Comparison of ENCODE assay signal across 20 cellular contexts in the genomic region with DNA sequence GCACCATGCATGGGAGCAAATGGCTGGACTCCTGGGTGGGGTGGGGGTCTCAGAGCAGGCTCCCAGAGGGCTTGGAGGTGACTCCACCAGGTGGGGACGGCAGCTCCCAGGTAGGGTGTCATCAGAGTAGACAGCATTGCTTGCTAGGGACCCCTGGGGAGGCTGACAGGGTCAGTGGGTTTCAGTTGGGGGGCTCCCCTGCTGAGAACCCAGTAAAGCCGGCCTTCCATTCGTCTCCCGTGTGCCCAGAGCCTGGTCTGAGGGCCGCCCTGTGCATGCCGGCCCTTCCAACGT. TPM values are rescaled to one million over a fixed set of nuclear protein-coding genes. Genes with fewer than 3 reads are reported as not detected.
DNase-seq lines count a peak whose midpoint lies in the region; ATAC-seq and TF ChIP-seq lines count a peak whose summit lies in the region.
"Had no signal": no experiment of that assay in that cellular context is flagged by ENCODE, and none has a peak within 500 bp of the region (broad histone marks: within the 10 kb centered on the region; RNA-seq: fewer than 3 reads in every experiment).

No MANE protein-coding gene starts in this region.

- CTCF ChIA-PET in CD8-positive, alpha-beta memory T cell (lab: Charles Lee): interaction anchor here (0.9 to 1.3 kb wide), 2 partner anchors 20 to 22 kb away, joined by 4 to 5 read pairs; no protein-coding TSS in a partner anchor

- TF ChIP-seq POLR2A in esophagus squamous epithelium (IDR thresholded peaks at IDR 0.05): no peak

- POLR2A ChIA-PET in CD8-positive, alpha-beta memory T cell (lab: Charles Lee): interaction anchor here (0.7 to 1.1 kb wide), 2 partner anchors 12 to 20 kb away, joined by 3 read pairs; no protein-coding TSS in a partner anchor

- peaks cover 37% of the 10 kb centered on the region for H3K36me3 ChIP-seq in CD8-positive, alpha-beta memory T cell (ENCODE audit: insufficient read depth, low read length)
- H3K36me3 ChIP-seq in esophagus squamous epithelium: peaks cover 16 to 42% (median 20%) of the 10 kb centered on the region in 3 donors

- no peak for DNase-seq in CD8-positive, alpha-beta memory T cell
- DNase-seq in HuH-7 (ENCODE audit: low spot score) (peak; percentile 7), esophagus squamous epithelium (lab: John Stamatoyannopoulos, UW) (no peak), substantia nigra (lab: John Stamatoyannopoulos, UW) (no peak), HCEC 1CT (no peak), NCI-H1417 treated with DMSO at 0.1 percent for 48 hours (lab: John Stamatoyannopoulos, UW) (no peak), G401 (ENCODE audit: low spot score) (no peak)
- DNase-seq: ACHN, Caco-2, GF-D8, MV-4-11, NCI-H1930, NCI-H226, NCI-H526, PC-9, SW 1271, T-helper 2 cell had no signal

- H3K4me3 ChIP-seq in CD8-positive, alpha-beta memory T cell (ENCODE audit: low read length): no peak overlapping the region
- H3K4me3 ChIP-seq in esophagus squamous epithelium: no peak overlapping the region
- H3K4me3 ChIP-seq: GM23338, PC-9, SJSA1 had no signal

- no peak for TF ChIP-seq CTCF in esophagus squamous epithelium (IDR thresholded peaks at IDR 0.05)

- no peaks in the 10 kb centered on the region for H3K27me3 ChIP-seq in CD8-positive, alpha-beta memory T cell (ENCODE audit: insufficient read depth, low read length, poor library complexity, severe bottlenecking)
- H3K27me3 ChIP-seq in esophagus squamous epithelium: no peaks in the 10 kb centered on the region
- H3K27me3 ChIP-seq: SJSA1 had no signal

- H3K4me1 ChIP-seq in CD8-positive, alpha-beta memory T cell (ENCODE audit: insufficient read depth, low read length): peaks cover 52% of the 10 kb centered on the region
- H3K4me1 ChIP-seq in esophagus squamous epithelium: peaks cover 59 to 94% (median 65%) of the 10 kb centered on the region in 3 donors

- H3K4me3 Mint-ChIP-seq in CD8-positive, alpha-beta memory T cell: peak overlapping the region in 1 of 7 donors; percentile 61
- H3K4me3 Mint-ChIP-seq: GM23338 had no signal

- intact Hi-C loops in esophagus squamous epithelium (cut with DNase I): no loop called here

- ATAC-seq in GM21737 (IDR thresholded peaks at IDR 0.05; ENCODE audit: unreplicated experiment): no peak
- ATAC-seq: GM23338 had no signal

- H3K36me3 Mint-ChIP-seq in CD8-positive, alpha-beta memory T cell: peaks cover 0 to 58% (median 3%) of the 10 kb centered on the region in 3 donors

- 80 to 82% methylated on average over 1 to 7 of the region's 7 CpGs for WGBS in esophagus squamous epithelium, 2 donors

- in situ Hi-C loops in G401 (cut with HindIII; ENCODE audit: low sequenced_read_pairs): no loop called here

- no peaks in the 10 kb centered on the region for H3K9me3 Mint-ChIP-seq in CD8-positive, alpha-beta memory T cell
- H3K9me3 Mint-ChIP-seq: GM23338 had no signal

- no peaks in the 10 kb centered on the region for H3K27me3 Mint-ChIP-seq in CD8-positive, alpha-beta memory T cell

- H3K27ac ChIP-seq in CD8-positive, alpha-beta memory T cell (ENCODE audit: low read depth, low read length): peak overlapping the region; percentile 28
- H3K27ac ChIP-seq in esophagus squamous epithelium (peak overlapping the region; percentile 6 to 66 (median 52)), substantia nigra (ENCODE audit: low read depth, low read length, poor library complexity, severe bottlenecking) (peak overlapping the region; percentile 5)
- H3K27ac ChIP-seq: PC-9, SJSA1 had no signal

- H3K27ac Mint-ChIP-seq in CD8-positive, alpha-beta memory T cell: peak overlapping the region in 1 of 8 donors; percentile 58
- H3K27ac Mint-ChIP-seq: GM23338 had no signal

- no peaks in the 10 kb centered on the region for H3K9me3 ChIP-seq in CD8-positive, alpha-beta memory T cell (ENCODE audit: low read length)
- no peaks in the 10 kb centered on the region for H3K9me3 ChIP-seq in esophagus squamous epithelium
- H3K9me3 ChIP-seq: Caco-2, SJSA1 had no signal

- H3K4me1 Mint-ChIP-seq in CD8-positive, alpha-beta memory T cell: peaks cover 37 to 47% (median 39%) of the 10 kb centered on the region in 3 donors

RNA-seq across cellular contexts. Expression of a gene that starts 4.7 kb away (rescaled TPM):
- total RNA-seq in CD8-positive, alpha-beta memory T cell: 1 to 10 TPM in 1 of 2 experiments, under 1 TPM in 1; 0.57 to 1.1 TPM
- polyA plus RNA-seq in CD8-positive, alpha-beta memory T cell: not detected
- total RNA-seq in esophagus squamous epithelium: 1 to 10 TPM in 1 of 4 donors, under 1 TPM in 3; 0.48 to 2.7 (median 0.66) TPM
- 0.74 and 1.2 TPM in 2 replicates for total RNA-seq in G401 (2014; rRNA removed; shearing (Covaris generic))

RNA-seq across cellular contexts. Expression of a gene that starts 4.9 kb away (rescaled TPM):
- 100 to 1,000 TPM; 222 to 245 TPM for total RNA-seq in CD8-positive, alpha-beta memory T cell
- polyA plus RNA-seq in CD8-positive, alpha-beta memory T cell: 467 TPM
- 100 to 1,000 TPM; 279 to 320 (median 302) TPM for total RNA-seq in esophagus squamous epithelium
- total RNA-seq in G401 (2014; rRNA removed; shearing (Covaris generic)): 172 and 313 TPM in 2 replicates

RNA-seq across cellular contexts. Expression of a gene that starts 20.6 kb away (rescaled TPM):
- total RNA-seq in CD8-positive, alpha-beta memory T cell: 10 to 100 TPM; 12.6 to 13.6 TPM
- polyA plus RNA-seq in CD8-positive, alpha-beta memory T cell: 5.4 TPM
- 1 to 10 TPM; 4.8 to 9.1 (median 5.7) TPM for total RNA-seq in esophagus squamous epithelium
- total RNA-seq in G401 (2014; rRNA removed; shearing (Covaris generic)): 9.7 and 19.0 TPM in 2 replicates

RNA-seq across cellular contexts. Expression of a gene that starts 35.9 kb away (rescaled TPM):
- 10 to 100 TPM; 70.0 to 71.8 TPM for total RNA-seq in CD8-positive, alpha-beta memory T cell
- 146 TPM for polyA plus RNA-seq in CD8-positive, alpha-beta memory T cell
- 10 to 100 TPM; 33.8 to 62.2 (median 51.2) TPM for total RNA-seq in esophagus squamous epithelium
- 93.7 and 103 TPM in 2 replicates for total RNA-seq in G401 (2014; rRNA removed; shearing (Covaris generic))

RNA-seq across cellular contexts. Expression of a gene that starts 41.9 kb away (rescaled TPM):
- total RNA-seq in CD8-positive, alpha-beta memory T cell: 10 to 100 TPM; 28.7 to 29.2 TPM
- polyA plus RNA-seq in CD8-positive, alpha-beta memory T cell: 21.4 TPM
- 10 to 100 TPM in 3 of 4 donors, 1 to 10 TPM in 1; 8.5 to 21.3 (median 18.1) TPM for total RNA-seq in esophagus squamous epithelium
- total RNA-seq in G401 (2014; rRNA removed; shearing (Covaris generic)): 29.7 and 36.9 TPM in 2 replicates
